Comparison of ENCODE assay signal across 8 cellular contexts in the genomic region with DNA sequence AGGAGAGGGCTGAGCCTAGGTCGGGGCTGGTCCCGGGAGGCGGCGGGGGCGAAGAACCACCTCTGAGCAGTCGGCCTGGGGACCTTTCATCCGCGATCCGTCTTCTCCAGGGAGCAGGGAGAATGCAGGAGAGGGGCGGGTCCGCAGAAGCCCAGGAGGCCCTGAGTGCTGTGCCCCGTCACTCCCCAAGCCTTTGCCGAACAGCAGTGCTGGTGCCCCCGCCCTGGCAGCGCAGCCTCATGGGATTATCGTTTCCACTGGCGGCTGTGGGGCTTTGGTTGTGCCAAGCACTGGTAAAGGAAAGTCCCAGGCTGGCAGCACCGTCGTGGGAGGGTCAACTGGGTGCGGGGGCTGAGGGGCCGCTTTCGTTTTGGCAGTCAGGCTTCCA. TPM values are rescaled to one million over a fixed set of nuclear protein-coding genes. Genes with fewer than 3 reads are reported as not detected.
DNase-seq lines count a peak whose midpoint lies in the region; ATAC-seq, FAIRE-seq and TF ChIP-seq lines count a peak whose summit lies in the region.

No MANE protein-coding gene starts in this region.

- WGBS in right lobe of liver (ENCODE audit: insufficient coverage, low coverage, low lambda C conversion rate, missing lambda C conversion rate): 3% methylated on average over 16 of the region's 22 CpGs
- WGBS in transverse colon (ENCODE audit: low coverage in 1 of 2), 2 donors: 0% methylated on average over 19 of the region's 22 CpGs; no CpG with 5 or more reads in 1 of the 2 donors

- no peak for FAIRE-seq in astrocyte (lab: Jason Lieb, UNC)

- TF ChIP-seq CTCF in C4-2B (conservative IDR thresholded peaks at IDR 0.05) (no peak), astrocyte (IDR thresholded peaks at IDR 0.05; ENCODE audit: insufficient read depth, low read depth, low read length) (no peak), right lobe of liver (IDR thresholded peaks at IDR 0.05) (no peak), transverse colon (IDR thresholded peaks at IDR 0.05) (no peak)

- peaks cover 22% of the 10 kb centered on the region for H4K20me1 ChIP-seq in astrocyte (ENCODE audit: insufficient read depth, low read length)

- H2AFZ ChIP-seq in astrocyte (ENCODE audit: low read depth, low read length): peak overlapping the region; percentile 50

- TF ChIP-seq POLR2A in right lobe of liver (IDR thresholded peaks at IDR 0.05) (no peak), transverse colon (IDR thresholded peaks at IDR 0.05) (no peak)

- no peaks in the 10 kb centered on the region for H3K9me3 Mint-ChIP-seq in astrocyte (ENCODE audit: unreplicated experiment)

- peak in 1 of 4 donors; percentile 1 for ATAC-seq in right lobe of liver

- H3K27ac Mint-ChIP-seq in astrocyte (ENCODE audit: unreplicated experiment): peak overlapping the region; percentile 95

- intact Hi-C loops in right lobe of liver (cut with DNase I): no loop called here
- intact Hi-C loops in transverse colon (cut with DNase I; ENCODE audit: low total_unique reads): no loop called here

- H3K4me1 ChIP-seq in astrocyte (ENCODE audit: insufficient read depth, low read length) (peaks cover 11% of the 10 kb centered on the region), right lobe of liver (peaks cover 0 to 17% (median 5%) of the 10 kb centered on the region in 4 donors), transverse colon (peaks cover 11 to 23% (median 20%) of the 10 kb centered on the region in 4 donors)

- H3K27ac ChIP-seq in C4-2B: peak overlapping the region; percentile 89
- H3K27ac ChIP-seq in astrocyte (ENCODE audit: low read depth, low read length): peak overlapping the region; percentile 79
- peak overlapping the region in 2 of 3 donors; percentile 54 to 84 for H3K27ac ChIP-seq in right lobe of liver
- peak overlapping the region; percentile 90 to 99 (median 94) for H3K27ac ChIP-seq in transverse colon

- in situ Hi-C loops in transverse colon (cut with MboI; ENCODE audit: low pct_ligation_motif_present in 1 of 4, low pct_unique_long_range_greater_than_20kb in 1 of 4, low sequenced_read_pairs in 3 of 4): no loop called here

- H3K4me3 ChIP-seq in astrocyte (ENCODE audit: insufficient read depth, low read depth, low read length) (peak overlapping the region; percentile 89), right lobe of liver (peak overlapping the region; percentile 85 to 100 (median 99)), transverse colon (peak overlapping the region; percentile 63 to 98 (median 92))

- peak overlapping the region; percentile 94 for H3K4me2 ChIP-seq in astrocyte (ENCODE audit: low read length)

- no peaks in the 10 kb centered on the region for H3K27me3 Mint-ChIP-seq in astrocyte (ENCODE audit: low read depth, unreplicated experiment)

- H3K4me1 Mint-ChIP-seq in astrocyte (ENCODE audit: low read depth, unreplicated experiment): peaks cover 11% of the 10 kb centered on the region

- peaks cover 7% of the 10 kb centered on the region for H3K36me3 ChIP-seq in astrocyte (ENCODE audit: insufficient read depth, low read length)
- peaks cover 0 to 25% (median 10%) of the 10 kb centered on the region in 4 donors for H3K36me3 ChIP-seq in right lobe of liver
- H3K36me3 ChIP-seq in transverse colon: peaks cover 0 to 9% (median 3%) of the 10 kb centered on the region in 4 donors

- peak overlapping the region; percentile 93 for H3K4me3 Mint-ChIP-seq in astrocyte (ENCODE audit: unreplicated experiment)

- H3K27me3 ChIP-seq in astrocyte (ENCODE audit: insufficient read depth, low read length): no peaks in the 10 kb centered on the region
- H3K27me3 ChIP-seq in right lobe of liver: no peaks in the 10 kb centered on the region
- H3K27me3 ChIP-seq in transverse colon: peaks cover under 1% of the 10 kb centered on the region

- H3K9ac ChIP-seq in astrocyte (ENCODE audit: low read length): peak overlapping the region; percentile 91

- no peaks in the 10 kb centered on the region for H3K9me3 ChIP-seq in astrocyte (ENCODE audit: insufficient read depth, low read depth, low read length)
- H3K9me3 ChIP-seq in right lobe of liver: no peaks in the 10 kb centered on the region
- no peaks in the 10 kb centered on the region for H3K9me3 ChIP-seq in transverse colon

- H3K79me2 ChIP-seq in astrocyte (ENCODE audit: insufficient read depth, low read length): peaks cover 35% of the 10 kb centered on the region

- peaks cover 5% of the 10 kb centered on the region for H3K36me3 Mint-ChIP-seq in astrocyte (ENCODE audit: low read depth, unreplicated experiment)

- DNase-seq in HK-2 (ENCODE audit: unreplicated experiment): peak; percentile 32
- no peak for DNase-seq in astrocyte (ENCODE audit: low read depth)
- DNase-seq in right lobe of liver: peak in 2 of 3 donors; percentile 31 to 63
- DNase-seq in transverse colon: peak; percentile 16
- DNase-seq in AML-193 (lab: John Stamatoyannopoulos, UW): no peak
- DNase-seq in foreskin melanocyte: no peak
- no peak for DNase-seq in AG08395 (ENCODE audit: low spot score)

- no peak for TF ChIP-seq EP300 in transverse colon (IDR thresholded peaks at IDR 0.05; ENCODE audit: low read depth)

RNA-seq across cellular contexts. Expression of a gene that starts 0.6 kb away (rescaled TPM):
- 24.4 and 28.5 TPM in 2 replicates for total RNA-seq in astrocyte
- 10 to 100 TPM; 15.8 to 42.4 (median 18.1) TPM for total RNA-seq in right lobe of liver
- total RNA-seq in transverse colon: 10 to 100 TPM; 23.2 to 31.0 (median 28.2) TPM

RNA-seq across cellular contexts. Expression of a gene that starts 5.8 kb away (rescaled TPM):
- not detected in 2 replicates for total RNA-seq in astrocyte
- total RNA-seq in right lobe of liver: not detected
- not detected for total RNA-seq in transverse colon

RNA-seq across cellular contexts. Expression of a gene that starts 7.9 kb away (rescaled TPM):
- total RNA-seq in astrocyte (2,350 and 2,534 TPM in 2 replicates), right lobe of liver (1,000 to 10,000 TPM in 1 of 6 experiments, 100 to 1,000 TPM in 5; 451 to 1,052 (median 541) TPM), transverse colon (1,000 to 10,000 TPM in 3 of 4 donors, 100 to 1,000 TPM in 1; 896 to 2,085 (median 1,613) TPM)

RNA-seq across cellular contexts. Expression of a gene that starts 8.8 kb away (rescaled TPM):
- total RNA-seq in astrocyte: 0.89 TPM in 1 of 2 replicates, not detected in the other
- total RNA-seq in right lobe of liver: 1 to 10 TPM in 1 of 6 experiments, under 1 TPM in 3, not detected in 2; 0.51 to 1.3 (median 0.60) TPM
- 10 to 100 TPM in 3 of 4 donors, 1 to 10 TPM in 1; 4.2 to 29.8 (median 19.4) TPM for total RNA-seq in transverse colon

RNA-seq across cellular contexts. Expression of a gene that starts 11.5 kb away (rescaled TPM):
- total RNA-seq in astrocyte: 30.4 and 32.1 TPM in 2 replicates
- 10 to 100 TPM; 16.1 to 18.6 (median 18.0) TPM for total RNA-seq in right lobe of liver
- total RNA-seq in transverse colon: 100 to 1,000 TPM in 1 of 4 donors, 10 to 100 TPM in 3; 29.9 to 117 (median 64.3) TPM

Comparison
In these comparisons a context has a peak if more than half of its experiments do, and no peak if none do; other contexts are left out.
1. DNase-seq: peak in HK-2 (single experiment), right lobe of liver (2 of 3) and transverse colon (single experiment); none in astrocyte (single experiment), AML-193 (0 of 2), foreskin melanocyte (single experiment) and AG08395 (single experiment).
2. Peak in every context shown above with its lines, with median percentiles within 50 percentile points of each other: H3K27ac ChIP-seq and H3K4me3 ChIP-seq.